In genomic region chr19:3670258-3670795, GRCh38 we compare ENCODE assay signal across 10 cellular contexts. TPM values are rescaled to one million over a fixed set of nuclear protein-coding genes. Genes with fewer than 3 reads are reported as not detected.
DNase-seq lines count a peak whose midpoint lies in the region; ATAC-seq and TF ChIP-seq lines count a peak whose summit lies in the region.
"Had no signal": no experiment of that assay in that cellular context is flagged by ENCODE, and none has a peak within 500 bp of the region (broad histone marks: within the 10 kb centered on the region; RNA-seq: fewer than 3 reads in every experiment).

No MANE protein-coding gene starts in this region.

- H3K4me3 ChIP-seq in mucosa of rectum (ENCODE audit: low read length in 2 of 2) = peak overlapping the region in 1 of 2 donors; percentile 31
- peak overlapping the region in 3 of 4 donors; percentile 5 to 34 (median 23) for H3K4me3 ChIP-seq in upper lobe of left lung

- TF ChIP-seq CTCF in upper lobe of left lung (IDR thresholded peaks at IDR 0.05) = no peak

- WGBS in upper lobe of left lung, 2 donors = 34 to 51% methylated on average over 5 to 7 of the region's 17 CpGs

- DNase-seq in NCI-H82 (lab: John Stamatoyannopoulos, UW) (peak; percentile 45), NCI-H82 treated with DMSO at 0.1 percent for 48 hours (lab: John Stamatoyannopoulos, UW; ENCODE audit: unreplicated experiment) (no peak), epidermal melanocyte (ENCODE audit: insufficient read length, low spot score) (peak; percentile 48), upper lobe of left lung (peak; percentile 38 to 63), DMS153 (lab: John Stamatoyannopoulos, UW) (no peak), NOMO-1 (lab: John Stamatoyannopoulos, UW; ENCODE audit: unreplicated experiment in 2 of 2) (no peak)
- DNase-seq: ACHN, SHP77 had no signal

- peak overlapping the region; percentile 34 to 57 for H3K9ac ChIP-seq in mucosa of rectum (ENCODE audit: low read depth in 1 of 2, low read length in 2 of 2)

- TF ChIP-seq EP300 in upper lobe of left lung (IDR thresholded peaks at IDR 0.05) = peak in 1 of 4 donors; percentile 37

- H3K4me1 ChIP-seq in mucosa of rectum (ENCODE audit: control insufficient read depth in 2 of 2, insufficient read depth in 2 of 2, low read length in 2 of 2) (peaks cover 18 to 22% of the 10 kb centered on the region in 2 donors), upper lobe of left lung (peaks cover 32 to 68% (median 38%) of the 10 kb centered on the region in 4 donors)

- H3K27me3 ChIP-seq in mucosa of rectum (ENCODE audit: control insufficient read depth in 2 of 2, insufficient read depth in 2 of 2, low read length in 2 of 2) (no peaks in the 10 kb centered on the region), upper lobe of left lung (no peaks in the 10 kb centered on the region)

- H3K9me3 ChIP-seq in mucosa of rectum (ENCODE audit: control insufficient read depth in 2 of 2, low read length in 2 of 2) (no peaks in the 10 kb centered on the region), upper lobe of left lung (no peaks in the 10 kb centered on the region)

- ATAC-seq in upper lobe of left lung (ENCODE audit: low FRiP score in 2 of 2) = peak in 1 of 2 donors; percentile 81
- no peak for ATAC-seq in GM19351 (IDR thresholded peaks at IDR 0.05; ENCODE audit: unreplicated experiment)

- H3K36me3 ChIP-seq in mucosa of rectum (ENCODE audit: control insufficient read depth in 2 of 2, insufficient read depth in 2 of 2, low read length in 2 of 2) = peaks cover 3 to 5% of the 10 kb centered on the region in 2 donors
- peaks cover 0 to 14% (median 0%) of the 10 kb centered on the region in 4 donors for H3K36me3 ChIP-seq in upper lobe of left lung

- peak in 2 of 4 donors; percentile 46 for TF ChIP-seq POLR2A in upper lobe of left lung (IDR thresholded peaks at IDR 0.05)

- H3K27ac ChIP-seq in mucosa of rectum (ENCODE audit: low read depth in 2 of 2, low read length in 2 of 2) (peak overlapping the region; percentile 77 to 87), upper lobe of left lung (peak overlapping the region; percentile 86 to 94 (median 91))

RNA-seq across cellular contexts. Expression of gene PIP5K1C, which starts 29.9 kb away (rescaled TPM):
- total RNA-seq in upper lobe of left lung = 10 to 100 TPM; 24.6 to 64.1 (median 43.1) TPM

RNA-seq across cellular contexts. Expression of gene TJP3, which starts 37.9 kb away (rescaled TPM):
- 10 to 100 TPM; 27.2 to 94.3 (median 55.5) TPM for total RNA-seq in upper lobe of left lung

RNA-seq across cellular contexts. Expression of gene CACTIN, which starts 43.7 kb away (rescaled TPM):
- 10 to 100 TPM; 21.5 to 97.4 (median 25.5) TPM for total RNA-seq in upper lobe of left lung

Comparison
In these comparisons a context has a peak if more than half of its experiments do, and no peak if none do; other contexts are left out.
1. DNase-seq: peak in NCI-H82 (single experiment), epidermal melanocyte (single experiment) and upper lobe of left lung (2 of 2); none in NCI-H82 treated with DMSO at 0.1 percent for 48 hours (single experiment), DMS153 (single experiment) and NOMO-1 (0 of 2).